In genomic region chr1:11380500-11380899, GRCh38 we compare ENCODE assay signal across 22 cellular contexts.
"Had no signal": no experiment of that assay in that cellular context is flagged by ENCODE, and none has a peak within 500 bp of the region (broad histone marks: within the 10 kb centered on the region; RNA-seq: fewer than 3 reads in every experiment).

No MANE protein-coding gene starts in this region.

- H3K9me3 ChIP-seq: colonic mucosa, esophagus squamous epithelium, gastrocnemius medialis, heart right ventricle, left lung, lower lobe of right lung had no signal

- DNase-seq: colonic mucosa; cortex of kidney; effector CD8-positive, alpha-beta T cell; effector memory CD8-positive, alpha-beta T cell; endodermal cell; erythroblast; esophagus squamous epithelium; foreskin fibroblast; foreskin melanocyte; gastrocnemius medialis; head of caudate nucleus; heart right ventricle; hippocampal formation; left cardiac atrium; left lung; left ventricle myocardium superior; lower lobe of right lung; mesenchymal stem cell; midbrain; naive thymus-derived CD4-positive, alpha-beta T cell had no signal

- H3K27me3 ChIP-seq: colonic mucosa had no signal

- H3K9me3 Mint-ChIP-seq: dendritic cell treated with granulocyte-macrophage colony-stimulating factor and Interleukin-4, amounts not matched to agents 40 ng/mL and 50 ng/mL, for 4 days; effector memory CD8-positive, alpha-beta T cell; endodermal cell had no signal

- H3K36me3 ChIP-seq: colonic mucosa, esophagus squamous epithelium, gastrocnemius medialis, heart right ventricle, left lung, lower lobe of right lung had no signal

- H3K4me3 ChIP-seq: colonic mucosa, esophagus squamous epithelium, gastrocnemius medialis, heart right ventricle, left lung, lower lobe of right lung had no signal

- H3K4me1 Mint-ChIP-seq: endodermal cell had no signal

- H3K27ac Mint-ChIP-seq: dendritic cell treated with granulocyte-macrophage colony-stimulating factor and Interleukin-4, amounts not matched to agents 40 ng/mL and 50 ng/mL, for 4 days; effector memory CD8-positive, alpha-beta T cell; endodermal cell had no signal

- H3K27ac ChIP-seq: colonic mucosa, epithelial cell of prostate, esophagus squamous epithelium, gastrocnemius medialis, heart right ventricle, left lung, lower lobe of right lung had no signal

- H3K4me1 ChIP-seq: colonic mucosa, esophagus squamous epithelium, gastrocnemius medialis, heart right ventricle, left lung, lower lobe of right lung had no signal

- H3K4me3 Mint-ChIP-seq: dendritic cell treated with granulocyte-macrophage colony-stimulating factor and Interleukin-4, amounts not matched to agents 40 ng/mL and 50 ng/mL, for 4 days; effector memory CD8-positive, alpha-beta T cell; endodermal cell; naive thymus-derived CD4-positive, alpha-beta T cell had no signal
